ENCODE assay signal across 9 cellular contexts in genomic region chr2:45242161-45242741, GRCh38.
DNase-seq lines count a peak whose midpoint lies in the region; ATAC-seq and TF ChIP-seq lines count a peak whose summit lies in the region.
"Had no signal": no experiment of that assay in that cellular context is flagged by ENCODE, and none has a peak within 500 bp of the region (broad histone marks: within the 10 kb centered on the region; RNA-seq: fewer than 3 reads in every experiment).

No MANE protein-coding gene starts in this region.

- no TSS peak for BruUV-seq in PC-3 (replicated peaks; lab: Mats Ljungman, UMichigan)

- no peaks in the 10 kb centered on the region for H3K9me2 ChIP-seq in PC-3 (replicated peaks; ENCODE audit: low read length)

- peaks cover 46% of the 10 kb centered on the region for H3K4me1 ChIP-seq in PC-3 (ENCODE audit: insufficient read depth, low read length)

- H3K4me3 ChIP-seq in PC-3 (ENCODE audit: low read length) = no peak overlapping the region
- H3K4me3 ChIP-seq in retinal pigment epithelial cell (ENCODE audit: low read length) = no peak overlapping the region

- no peaks in the 10 kb centered on the region for H3K9me3 ChIP-seq in PC-3 (ENCODE audit: low read length)

- TF ChIP-seq CTCF in PC-3 (conservative IDR thresholded peaks at IDR 0.05; ENCODE audit: low read depth, low read length) (no peak), retinal pigment epithelial cell (conservative IDR thresholded peaks at IDR 0.05; ENCODE audit: low read depth, low read length) (no peak)

- H3K36me3 ChIP-seq in PC-3 (ENCODE audit: low read depth, low read length) = no peaks in the 10 kb centered on the region

- intact Hi-C loops in PC-3 (cut with micrococcal nuclease) = loop anchor here (5.0 kb wide), 2 partner anchors 140 kb away; no protein-coding TSS in a partner anchor
- intact Hi-C loops in head of caudate nucleus (cut with DNase I) = no loop called here

- ATAC-seq in PC-3 (no peak), GM18873 (IDR thresholded peaks at IDR 0.05; ENCODE audit: low FRiP score, unreplicated experiment) (no peak), GM18867 (IDR thresholded peaks at IDR 0.05; ENCODE audit: unreplicated experiment) (no peak), GM19035 (IDR thresholded peaks at IDR 0.05; ENCODE audit: unreplicated experiment) (no peak)
- ATAC-seq: effector memory CD8-positive, alpha-beta T cell had no signal

- CTCF ChIA-PET in PC-3 (lab: Charles Lee) = no interaction called here

- H3K4me2 ChIP-seq in PC-3 (ENCODE audit: low read length) = peak overlapping the region; percentile 52; the same call in 1 of the 2 replicates

- no peak overlapping the region for H2AFZ ChIP-seq in PC-3 (ENCODE audit: low read length)

- no peaks in the 10 kb centered on the region for H3K27me3 ChIP-seq in PC-3 (ENCODE audit: low read length)

- H3K79me2 ChIP-seq in PC-3 (ENCODE audit: low read length) = no peaks in the 10 kb centered on the region

- H3K27ac ChIP-seq in PC-3 (ENCODE audit: low read length) = peak overlapping the region; percentile 85

- H3F3A ChIP-seq in PC-3 (ENCODE audit: low read length, unreplicated experiment) = no peaks in the 10 kb centered on the region

- no peaks in the 10 kb centered on the region for H4K20me1 ChIP-seq in PC-3 (ENCODE audit: low read length)

- POLR2A ChIA-PET in PC-3 (lab: Charles Lee; ENCODE audit: unreplicated experiment) = no interaction called here

- DNase-seq in LHCN-M2 (ENCODE audit: low read depth) = peak; percentile 70
- no peak for DNase-seq in PC-3
- DNase-seq in head of caudate nucleus = peak in 30 of 42 donors; percentile 21 to 86 (median 55)
- DNase-seq in retinal pigment epithelial cell (ENCODE audit: low read depth) = peak; percentile 80
- no peak for DNase-seq in ureter (ENCODE audit: low spot score)
- DNase-seq: effector memory CD8-positive, alpha-beta T cell had no signal

- peak overlapping the region; percentile 61 for H3K9ac ChIP-seq in PC-3 (ENCODE audit: low read length)

Comparison
In these comparisons a context has a peak if more than half of its experiments do, and no peak if none do; other contexts are left out.
1. DNase-seq: peak in LHCN-M2 (single experiment), head of caudate nucleus (30 of 42) and retinal pigment epithelial cell (single experiment); none in PC-3 (single experiment) and ureter (single experiment).